In the genomic region with DNA sequence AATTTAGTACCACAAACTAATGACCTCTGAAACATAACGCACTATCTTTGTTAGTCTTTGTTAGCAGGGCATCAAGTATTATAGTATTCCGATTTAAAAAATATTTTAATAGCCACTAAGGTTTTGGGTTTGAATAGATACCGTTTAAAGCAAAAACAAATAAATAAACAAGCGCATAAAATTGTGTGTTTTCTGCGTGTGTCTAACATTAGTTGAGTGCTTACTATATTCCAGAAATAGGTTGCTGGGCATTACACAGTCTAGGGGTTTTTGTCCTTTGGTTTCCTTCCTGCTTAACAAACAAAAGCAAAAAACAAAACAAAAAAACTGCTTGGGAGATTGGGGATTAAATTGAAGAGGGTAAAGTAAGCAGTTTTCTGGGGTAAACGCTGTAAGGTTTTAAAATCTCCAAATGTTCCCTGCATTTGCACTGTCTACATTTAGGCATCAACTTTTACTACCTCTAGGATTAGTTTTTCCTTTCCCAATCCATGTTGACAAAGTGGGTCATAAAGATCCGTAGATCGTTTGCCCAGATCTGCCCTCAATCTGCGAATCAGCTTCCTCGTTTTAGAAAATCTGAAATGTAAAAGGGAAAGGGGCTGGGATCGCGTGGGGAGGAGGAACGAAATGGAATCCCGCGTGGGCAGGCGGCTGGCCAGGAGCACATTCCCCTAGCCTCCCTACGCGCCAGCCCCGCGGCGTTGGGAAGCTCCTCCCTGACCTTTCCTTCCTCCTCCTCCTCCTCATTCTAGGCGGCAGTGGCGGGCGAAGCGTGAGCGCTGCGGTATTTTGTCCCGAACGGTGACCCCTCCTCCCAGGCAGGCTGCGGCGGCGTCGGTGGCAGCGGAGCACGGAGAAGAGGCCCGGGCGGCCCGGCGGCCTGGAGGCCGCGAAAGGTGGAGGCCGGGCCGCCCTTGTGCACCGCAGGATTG, we compare ENCODE assay signal across 1 cellular context.
TF ChIP-seq lines count a peak whose summit lies in the region.

KCTD3 (plus strand) TSS at position 749 of the 935 bp plus-strand sequence. CDS start 382 bp downstream, outside the sequence.

TF ChIP-seq in K562, 482 proteins besides CTCF, POLR2A, EP300 and RAD21 (continued from another document):
- TF ChIP-seq ZNF449 (CRISPR knock-in tag; IDR thresholded peaks at IDR 0.05): no peak
